In genomic region chr4:109462802-109463201, GRCh38 we compare ENCODE assay signal across 1 cellular context.
TF ChIP-seq lines count a peak whose summit lies in the region.

No MANE protein-coding gene starts in this region.

TF ChIP-seq in HEK293, 187 proteins besides CTCF, POLR2A, EP300 and RAD21 (continued from another document):
- TF ChIP-seq ZEB2 (tag by site-specific recombination; IDR thresholded peaks at IDR 0.05) (peak; percentile 46), ZNF302 (tag by site-specific recombination; IDR thresholded peaks at IDR 0.05; ENCODE audit: low read depth) (no peak), ZNF169 (tag by site-specific recombination; IDR thresholded peaks at IDR 0.05) (no peak), SP7 (tag by site-specific recombination; IDR thresholded peaks at IDR 0.05) (peak; percentile 44; the same call in 1 of the 2 replicates), OSR2 (tag by site-specific recombination; IDR thresholded peaks at IDR 0.05) (0 out of 2 replicates have a peak, but pooled peaks have one; percentile 14), ZNF398 (tag by site-specific recombination; IDR thresholded peaks at IDR 0.05) (0 out of 2 replicates have a peak, but pooled peaks have one; percentile 11), ZNF660 (tag by site-specific recombination; IDR thresholded peaks at IDR 0.05) (0 out of 2 replicates have a peak, but pooled peaks have one; percentile 43)
- TF ChIP-seq, protein P1, sequence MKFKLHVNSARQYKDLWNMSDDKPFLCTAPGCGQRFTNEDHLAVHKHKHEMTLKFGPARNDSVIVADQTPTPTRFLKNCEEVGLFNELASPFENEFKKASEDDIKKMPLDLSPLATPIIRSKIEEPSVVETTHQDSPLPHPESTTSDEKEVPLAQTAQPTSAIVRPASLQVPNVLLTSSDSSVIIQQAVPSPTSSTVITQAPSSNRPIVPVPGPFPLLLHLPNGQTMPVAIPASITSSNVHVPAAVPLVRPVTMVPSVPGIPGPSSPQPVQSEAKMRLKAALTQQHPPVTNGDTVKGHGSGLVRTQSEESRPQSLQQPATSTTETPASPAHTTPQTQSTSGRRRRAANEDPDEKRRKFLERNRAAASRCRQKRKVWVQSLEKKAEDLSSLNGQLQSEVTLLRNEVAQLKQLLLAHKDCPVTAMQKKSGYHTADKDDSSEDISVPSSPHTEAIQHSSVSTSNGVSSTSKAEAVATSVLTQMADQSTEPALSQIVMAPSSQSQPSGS (tag by site-specific recombination; IDR thresholded peaks at IDR 0.05; ENCODE audit: low read depth) = peak; percentile 93
